2 cellular contexts compared by ENCODE assay signal in genomic region chr12:100794441-100795192, GRCh38.
TF ChIP-seq lines count a peak whose summit lies in the region.

TSS of gene ANO4 (plus strand) at chr12:100794776. CDS start at chr12:100901786, 107,010 bp downstream.

TF ChIP-seq in HEK293, 187 proteins besides CTCF, POLR2A, EP300 and RAD21 (continued from another document):
- TF ChIP-seq PRDM6 (tag by site-specific recombination; IDR thresholded peaks at IDR 0.05) (no peak), GLIS1 (tag by site-specific recombination; IDR thresholded peaks at IDR 0.05) (peak; percentile 79), ZIC2 (tag by site-specific recombination; IDR thresholded peaks at IDR 0.05) (peak; percentile 46; the same call in 1 of the 2 replicates), ZNF654 (tag by site-specific recombination; IDR thresholded peaks at IDR 0.05; ENCODE audit: low read depth) (no peak), FEZF1 (tag by site-specific recombination; IDR thresholded peaks at IDR 0.05) (peak; percentile 82; the same call in 1 of the 2 replicates), ZNF785 (tag by site-specific recombination; IDR thresholded peaks at IDR 0.05) (no peak), ZNF175 (tag by site-specific recombination; IDR thresholded peaks at IDR 0.05) (0 out of 2 replicates have a peak, but pooled peaks have one; percentile 64)

TF ChIP-seq in SK-N-SH treated with all-trans-retinoic acid at 6 μM for 48 hours, 23 proteins besides CTCF, POLR2A, EP300 and RAD21 (continued from another document):
- TF ChIP-seq CREB5 (CRISPR knock-in tag; IDR thresholded peaks at IDR 0.05; ENCODE audit: low read depth) (no peak), SNAI2 (CRISPR knock-in tag; IDR thresholded peaks at IDR 0.05) (no peak), BACH2 (CRISPR knock-in tag; IDR thresholded peaks at IDR 0.05; ENCODE audit: borderline replicate concordance) (no peak), ESRRG (CRISPR knock-in tag; IDR thresholded peaks at IDR 0.05) (no peak), ZNF8 (CRISPR knock-in tag; IDR thresholded peaks at IDR 0.05) (no peak), ZNF565 (CRISPR knock-in tag; conservative IDR thresholded peaks at IDR 0.05; ENCODE audit: low read depth) (no peak)
